Comparison of ENCODE assay signal across 10 cellular contexts in the genomic region with DNA sequence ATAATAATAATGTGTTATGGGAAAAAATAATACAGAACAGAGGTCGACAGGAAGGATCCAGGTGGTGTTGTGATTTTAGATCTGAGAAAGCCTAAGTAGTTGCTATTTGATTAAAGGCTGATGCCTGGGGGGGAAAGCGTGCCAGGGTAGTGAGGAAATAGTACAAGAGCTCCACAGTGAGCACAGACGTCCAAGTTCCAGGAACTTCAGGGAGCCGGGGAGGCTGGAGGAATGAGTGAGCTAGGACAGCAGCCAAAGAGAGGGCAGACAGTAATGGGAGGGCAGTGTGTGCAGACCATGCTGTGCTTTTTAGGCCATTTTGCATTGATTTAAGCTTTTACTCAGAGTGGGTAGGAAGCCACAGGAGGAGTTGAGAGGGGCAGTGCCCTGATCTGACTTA.
DNase-seq lines count a peak whose midpoint lies in the region; ATAC-seq and TF ChIP-seq lines count a peak whose summit lies in the region.
"Had no signal": no experiment of that assay in that cellular context is flagged by ENCODE, and none has a peak within 500 bp of the region (broad histone marks: within the 10 kb centered on the region; RNA-seq: fewer than 3 reads in every experiment).

No MANE protein-coding gene starts in this region.

- no peak for TF ChIP-seq CTCF in transverse colon (IDR thresholded peaks at IDR 0.05)

- no peak for TF ChIP-seq POLR2A in transverse colon (IDR thresholded peaks at IDR 0.05)

- ATAC-seq in HG02870 (IDR thresholded peaks at IDR 0.05; ENCODE audit: unreplicated experiment), result no peak
- ATAC-seq: activated CD8-positive, alpha-beta memory T cell treated with anti-CD3 and anti-CD28 coated beads, Interleukin-2, amount 10 ng/mL, durations not matched to agents 7 days and 5 days had no signal

- TF ChIP-seq EP300 in transverse colon (IDR thresholded peaks at IDR 0.05; ENCODE audit: low read depth), result no peak

- no peaks in the 10 kb centered on the region for H3K27me3 ChIP-seq in transverse colon

- H3K27ac ChIP-seq in SK-N-MC (peak overlapping the region; percentile 71; the same call in 1 of the 2 replicates), transverse colon (peak overlapping the region in 3 of 4 donors; percentile 4 to 61 (median 47))

- WGBS in transverse colon (ENCODE audit: low coverage in 1 of 2), 2 donors, result 45 to 59% methylated on average over 4 of the region's 4 CpGs

- in situ Hi-C loops in transverse colon (cut with MboI; ENCODE audit: low pct_ligation_motif_present in 1 of 4, low pct_unique_long_range_greater_than_20kb in 1 of 4, low sequenced_read_pairs in 3 of 4), result no loop called here

- H3K4me3 ChIP-seq in SK-N-MC (no peak overlapping the region; the same call in 1 of the 2 replicates), transverse colon (no peak overlapping the region)

- H3K4me1 ChIP-seq in transverse colon, result no peaks in the 10 kb centered on the region

- H3K36me3 ChIP-seq in SK-N-MC (ENCODE audit: insufficient read depth, low read length) (no peaks in the 10 kb centered on the region; the same call in 1 of the 2 replicates), transverse colon (no peaks in the 10 kb centered on the region)

- H3K9me3 ChIP-seq in SK-N-MC (ENCODE audit: low read depth, low read length) (no peaks in the 10 kb centered on the region), transverse colon (no peaks in the 10 kb centered on the region)

- intact Hi-C loops in transverse colon (cut with DNase I; ENCODE audit: low total_unique reads), result no loop called here

- no peak overlapping the region for H3K9ac ChIP-seq in SK-N-MC (ENCODE audit: insufficient read length)

- DNase-seq in SK-N-MC (ENCODE audit: low read depth, low spot score) (no peak), epidermal melanocyte (ENCODE audit: insufficient read length, low spot score) (peak; percentile 20), mucosa of gallbladder (ENCODE audit: low spot score) (peak; percentile 41), transverse colon (peak; percentile 15), DMS 273 treated with DMSO at 0.1 percent for 48 hours (lab: John Stamatoyannopoulos, UW) (no peak), T-helper 2 cell (no peak)
- DNase-seq: activated CD8-positive, alpha-beta memory T cell treated with anti-CD3 and anti-CD28 coated beads, Interleukin-2, amount 10 ng/mL, durations not matched to agents 7 days and 5 days; erythroblast; retina had no signal

Comparison
In these comparisons a context has a peak if more than half of its experiments do, and no peak if none do; other contexts are left out.
1. DNase-seq: peak in epidermal melanocyte (single experiment), mucosa of gallbladder (single experiment) and transverse colon (single experiment); none in SK-N-MC (single experiment), DMS 273 treated with DMSO at 0.1 percent for 48 hours (single experiment) and T-helper 2 cell (0 of 5).